8 cellular contexts compared by ENCODE assay signal in genomic region chr5:150488519-150489357, GRCh38. TPM values are rescaled to one million over a fixed set of nuclear protein-coding genes. Genes with fewer than 3 reads are reported as not detected.
A peak's percentile ranks its signal among the peaks of the same experiment; 100 is the strongest.
DNase-seq lines count a peak whose midpoint lies in the region; ATAC-seq and TF ChIP-seq lines count a peak whose summit lies in the region.

No MANE protein-coding gene starts in this region.

- H3K9me3 ChIP-seq in CD4-positive, alpha-beta T cell (ENCODE audit: control insufficient read depth, low read length), result no peaks in the 10 kb centered on the region
- H3K9me3 ChIP-seq in ovary, result no peaks in the 10 kb centered on the region

- no peak for DNase-seq in CD4-positive, alpha-beta T cell
- DNase-seq in fibroblast of the conjunctiva (ENCODE audit: low read depth) (peak; percentile 66), ovary (peak; percentile 73 to 86 (median 75)), NCI-H1417 treated with DMSO at 0.1 percent for 48 hours (lab: John Stamatoyannopoulos, UW) (no peak), GDM1 (lab: John Stamatoyannopoulos, UW) (no peak), DMS53 treated with DMSO at 0.1 percent for 48 hours (lab: John Stamatoyannopoulos, UW; ENCODE audit: unreplicated experiment) (no peak)

- peaks cover 11% of the 10 kb centered on the region for H3K4me1 Mint-ChIP-seq in CD4-positive, alpha-beta T cell (ENCODE audit: low read depth)

- H3K36me3 ChIP-seq in ovary, result no peaks in the 10 kb centered on the region

- H3K4me3 Mint-ChIP-seq in CD4-positive, alpha-beta T cell, result peak overlapping the region; percentile 31

- H3K4me3 ChIP-seq in ovary, result no peak overlapping the region

- TF ChIP-seq EP300 in ovary (IDR thresholded peaks at IDR 0.05), result no peak

- intact Hi-C loops in CD4-positive, alpha-beta T cell (cut with DNase I, micrococcal nuclease), result no loop called here
- intact Hi-C loops in ovary (cut with DNase I), result loop anchor here in 1 of 4 donors (5.0 kb wide), 1 partner anchor 34 kb away; no protein-coding TSS in a partner anchor

- no peaks in the 10 kb centered on the region for H3K9me3 Mint-ChIP-seq in CD4-positive, alpha-beta T cell

- no peak overlapping the region for H3K27ac Mint-ChIP-seq in CD4-positive, alpha-beta T cell

- TF ChIP-seq CTCF in CD4-positive, alpha-beta T cell (IDR thresholded peaks at IDR 0.05), result no peak
- TF ChIP-seq CTCF in ovary (IDR thresholded peaks at IDR 0.05), result no peak

- no peak for TF ChIP-seq POLR2A in ovary (IDR thresholded peaks at IDR 0.05)

- CTCF ChIA-PET in CD4-positive, alpha-beta T cell (lab: Charles Lee), result interaction anchor here (1.4 kb wide), 1 partner anchor 52 kb away, joined by 3 read pairs; no protein-coding TSS in a partner anchor

- peaks cover 21% of the 10 kb centered on the region for H3K27me3 Mint-ChIP-seq in CD4-positive, alpha-beta T cell

- no peaks in the 10 kb centered on the region for H3K27me3 ChIP-seq in CD4-positive, alpha-beta T cell (ENCODE audit: control insufficient read depth, insufficient read depth, low read length)
- no peaks in the 10 kb centered on the region for H3K27me3 ChIP-seq in ovary

- POLR2A ChIA-PET in CD4-positive, alpha-beta T cell (lab: Charles Lee), result no interaction called here

- H3K36me3 Mint-ChIP-seq in CD4-positive, alpha-beta T cell (ENCODE audit: low read depth), result no peaks in the 10 kb centered on the region

- WGBS in ovary, 3 donors, result 20 to 28% (median 22%) methylated on average over 11 of the region's 11 CpGs

- ATAC-seq in CD4-positive, alpha-beta T cell (ENCODE audit: poor library complexity), result no peak
- ATAC-seq in SK-N-SH treated with all-trans-retinoic acid at 6 μM for 48 hours (peak; percentile 50), HG03108 (IDR thresholded peaks at IDR 0.05; ENCODE audit: unreplicated experiment) (no peak)

- no peak overlapping the region for H3K27ac ChIP-seq in CD4-positive, alpha-beta T cell (ENCODE audit: low read depth, low read length)
- peak overlapping the region; percentile 13 to 87 for H3K27ac ChIP-seq in ovary

- peaks cover 40% of the 10 kb centered on the region for H3K4me1 ChIP-seq in ovary (ENCODE audit: insufficient read depth)

TF ChIP-seq in SK-N-SH treated with all-trans-retinoic acid at 6 μM for 48 hours, 23 proteins besides CTCF, POLR2A, EP300 and RAD21:
- TF ChIP-seq ISL1 (CRISPR knock-in tag; IDR thresholded peaks at IDR 0.05) (peak; percentile 42), RARB (CRISPR knock-in tag; IDR thresholded peaks at IDR 0.05) (no peak)

RNA-seq across cellular contexts. Expression of gene NDST1, which starts 19.2 kb away (rescaled TPM):
- 1 to 10 TPM; 1.1 to 1.6 TPM for total RNA-seq in CD4-positive, alpha-beta T cell
- 100 to 1,000 TPM in 3 of 7 donors, 10 to 100 TPM in 4; 31.0 to 139 (median 92.8) TPM for total RNA-seq in ovary
- polyA plus RNA-seq in ovary, result 10 to 100 TPM; 31.8 to 44.1 TPM

RNA-seq across cellular contexts. Expression of gene RPS14, which starts 39.2 kb away (rescaled TPM):
- total RNA-seq in CD4-positive, alpha-beta T cell, result 1,000 to 10,000 TPM; 5,224 to 5,317 TPM
- total RNA-seq in ovary, result 1,000 to 10,000 TPM; 2,727 to 9,295 (median 4,211) TPM
- 1,000 to 10,000 TPM; 2,234 to 8,183 TPM for polyA plus RNA-seq in ovary

Comparison
In these comparisons a context has a peak if more than half of its experiments do, and no peak if none do; other contexts are left out.
1. DNase-seq: peak in fibroblast of the conjunctiva (single experiment) and ovary (5 of 5); none in CD4-positive, alpha-beta T cell (0 of 10), NCI-H1417 treated with DMSO at 0.1 percent for 48 hours (single experiment), GDM1 (single experiment) and DMS53 treated with DMSO at 0.1 percent for 48 hours (single experiment).
2. RNA of gene NDST1, which starts 19.2 kb away (total RNA-seq): 31.0 to 139 TPM in ovary; 1.1 to 1.6 TPM in CD4-positive, alpha-beta T cell; every median in the first group is over 10 times any median in the second.